ENCODE assay signal across 15 cellular contexts in genomic region chr13:40410315-40410714, GRCh38.
A peak's percentile ranks its signal among the peaks of the same experiment; 100 is the strongest.
DNase-seq lines count a peak whose midpoint lies in the region; ATAC-seq, FAIRE-seq and TF ChIP-seq lines count a peak whose summit lies in the region.
"Had no signal": no experiment of that assay in that cellular context is flagged by ENCODE, and none has a peak within 500 bp of the region (broad histone marks: within the 10 kb centered on the region; RNA-seq: fewer than 3 reads in every experiment).

No MANE protein-coding gene starts in this region.

- peaks cover 0 to 5% of the 10 kb centered on the region in 2 experiments; a peak in 2 of 5 replicates for H3K27me3 ChIP-seq in HepG2 (ENCODE audit: control insufficient read depth in 1 of 2, insufficient read depth in 2 of 2, low read length in 2 of 2)
- H3K27me3 ChIP-seq in right lobe of liver: no peaks in the 10 kb centered on the region
- H3K27me3 ChIP-seq in gastroesophageal sphincter: no peaks in the 10 kb centered on the region
- H3K27me3 ChIP-seq in gastrocnemius medialis: no peaks in the 10 kb centered on the region
- H3K27me3 ChIP-seq in naive thymus-derived CD4-positive, alpha-beta T cell (ENCODE audit: control insufficient read depth in 2 of 2, insufficient read depth in 2 of 2, low read length in 2 of 2): no peaks in the 10 kb centered on the region

- H3K9ac ChIP-seq in HepG2 (ENCODE audit: insufficient read depth, low read depth, low read length): no peak overlapping the region

- in situ Hi-C loops in HepG2 (cut with HindIII; ENCODE audit: extremely low pct_ligation_motif_present, low pct_unique_long_range_greater_than_20kb) (no loop called here), gastrocnemius medialis (cut with MboI; ENCODE audit: low sequenced_read_pairs in 4 of 4) (no loop called here)

- POLR2A ChIA-PET in HepG2 (lab: Yijun Ruan, JAX): no interaction called here
- POLR2A ChIA-PET in naive thymus-derived CD4-positive, alpha-beta T cell (lab: Charles Lee): no interaction called here

- H3K36me3 ChIP-seq in HepG2 (replicated peaks in 1 of 2; ENCODE audit: control insufficient read depth in 1 of 2, insufficient read depth in 2 of 2, low read length in 2 of 2) (no peaks in the 10 kb centered on the region), right lobe of liver (no peaks in the 10 kb centered on the region), gastroesophageal sphincter (no peaks in the 10 kb centered on the region), gastrocnemius medialis (no peaks in the 10 kb centered on the region)
- H3K36me3 ChIP-seq in naive thymus-derived CD4-positive, alpha-beta T cell (ENCODE audit: control insufficient read depth in 2 of 3, insufficient read depth in 3 of 3, low read length in 3 of 3): no peaks in the 10 kb centered on the region

- no peak overlapping the region for H3K27ac ChIP-seq in HepG2 (ENCODE audit: extremely low read length, insufficient read depth, low read length)
- no peak overlapping the region for H3K27ac ChIP-seq in right lobe of liver
- H3K27ac ChIP-seq in gastroesophageal sphincter: peak overlapping the region in 3 of 4 donors; percentile 49 to 66 (median 62)
- H3K27ac ChIP-seq in gastrocnemius medialis: peak overlapping the region in 3 of 4 donors; percentile 44 to 72 (median 67)
- no peak overlapping the region for H3K27ac ChIP-seq in naive thymus-derived CD4-positive, alpha-beta T cell (ENCODE audit: low read depth, low read length)
- H3K27ac ChIP-seq: C4-2B had no signal

- H3K27ac Mint-ChIP-seq in chondrocyte (ENCODE audit: unreplicated experiment): no peak overlapping the region
- peak overlapping the region in 1 of 9 donors; percentile 55 for H3K27ac Mint-ChIP-seq in naive thymus-derived CD4-positive, alpha-beta T cell

- H3K9me3 Mint-ChIP-seq in chondrocyte (ENCODE audit: low read depth): peaks cover 3% of the 10 kb centered on the region
- peaks cover 0 to 14% (median 4%) of the 10 kb centered on the region in 11 donors for H3K9me3 Mint-ChIP-seq in naive thymus-derived CD4-positive, alpha-beta T cell

- H3K4me1 ChIP-seq in HepG2 (ENCODE audit: insufficient read depth, low read length) (peaks cover 37% of the 10 kb centered on the region), right lobe of liver (no peaks in the 10 kb centered on the region), gastroesophageal sphincter (peaks cover 3 to 12% (median 6%) of the 10 kb centered on the region in 3 donors), gastrocnemius medialis (peaks cover 21 to 41% of the 10 kb centered on the region in 2 donors)
- H3K4me1 ChIP-seq in naive thymus-derived CD4-positive, alpha-beta T cell (ENCODE audit: control insufficient read depth in 2 of 2, insufficient read depth in 2 of 2, low read length in 2 of 2): no peaks in the 10 kb centered on the region

- TF ChIP-seq POLR2A in HepG2 (IDR thresholded peaks at IDR 0.05; ENCODE audit: insufficient read depth in 1 of 2, low read depth in 2 of 2, low read length in 2 of 2): no peak
- TF ChIP-seq POLR2A in right lobe of liver (IDR thresholded peaks at IDR 0.05): no peak
- no peak for TF ChIP-seq POLR2A in gastroesophageal sphincter (IDR thresholded peaks at IDR 0.05)
- no peak for TF ChIP-seq POLR2A in gastrocnemius medialis (IDR thresholded peaks at IDR 0.05)

- H3K4me2 ChIP-seq in HepG2 (ENCODE audit: low read depth, low read length): 0 out of 2 replicates have a peak overlapping the region, but pooled peaks have one; percentile 13

- H3K4me3 ChIP-seq in HepG2 (replicated peaks in 1 of 3; ENCODE audit: insufficient read depth in 1 of 3, low read depth in 2 of 3, low read length in 3 of 3) (no peak overlapping the region), right lobe of liver (no peak overlapping the region), gastroesophageal sphincter (no peak overlapping the region), gastrocnemius medialis (no peak overlapping the region)
- no peak overlapping the region for H3K4me3 ChIP-seq in naive thymus-derived CD4-positive, alpha-beta T cell (ENCODE audit: low read length)

- no peak for TF ChIP-seq EP300 in HepG2 (IDR thresholded peaks at IDR 0.05; ENCODE audit: low read depth in 2 of 2, low read length in 2 of 2)
- no peak for TF ChIP-seq EP300 in HepG2 (CRISPR knock-in tag; IDR thresholded peaks at IDR 0.05; ENCODE audit: borderline replicate concordance)
- TF ChIP-seq EP300 in gastroesophageal sphincter (IDR thresholded peaks at IDR 0.05): no peak

- 93% methylated on average over 1 of the region's 1 CpG for WGBS in HepG2 (ENCODE audit: low lambda C conversion rate)
- 100% methylated on average over 1 of the region's 1 CpG for WGBS in right lobe of liver (ENCODE audit: insufficient coverage, low coverage, low lambda C conversion rate, missing lambda C conversion rate)
- 100% methylated on average over 1 of the region's 1 CpG for WGBS in gastroesophageal sphincter (ENCODE audit: low coverage in 1 of 2), 2 donors

- no peaks in the 10 kb centered on the region for H3K79me2 ChIP-seq in HepG2 (ENCODE audit: insufficient read depth, low read length)

- H2AFZ ChIP-seq in HepG2 (ENCODE audit: low read length): no peak overlapping the region

- H4K20me1 ChIP-seq in HepG2 (ENCODE audit: insufficient read depth, low read length): no peaks in the 10 kb centered on the region

- no peak overlapping the region for H3K4me3 Mint-ChIP-seq in chondrocyte (ENCODE audit: unreplicated experiment)
- no peak overlapping the region for H3K4me3 Mint-ChIP-seq in naive thymus-derived CD4-positive, alpha-beta T cell

- no peak for DNase-seq in HepG2 (ENCODE audit: low spot score)
- no peak for DNase-seq in right lobe of liver
- no peak for DNase-seq in gastrocnemius medialis
- no peak for DNase-seq in activated effector memory CD4-positive, alpha-beta T cell treated with Interleukin-2 at 50 U/mL for 16 hours
- no peak for DNase-seq in activated CD4-positive, alpha-beta T cell treated with anti-CD3 and anti-CD28 coated beads, Interleukin-2, amount 50 U/mL, for 4 hours
- no peak for DNase-seq in chondrocyte (ENCODE audit: low spot score)
- no peak for DNase-seq in naive thymus-derived CD4-positive, alpha-beta T cell
- DNase-seq: DMS153, NCI-H1417 treated with DMSO at 0.1 percent for 48 hours, NCI-H2029, NCI-H2227 treated with DMSO at 0.1 percent for 48 hours, NCI-H526 had no signal

- H3K27me3 Mint-ChIP-seq in chondrocyte (ENCODE audit: low read depth): no peaks in the 10 kb centered on the region
- no peaks in the 10 kb centered on the region for H3K27me3 Mint-ChIP-seq in naive thymus-derived CD4-positive, alpha-beta T cell

- BruUV-seq in HepG2 (replicated peaks; lab: Mats Ljungman, UMichigan): no TSS peak

- peaks cover 15% of the 10 kb centered on the region for H3K4me1 Mint-ChIP-seq in chondrocyte (ENCODE audit: low read depth)
- peaks cover 0 to 19% (median 11%) of the 10 kb centered on the region in 7 donors for H3K4me1 Mint-ChIP-seq in naive thymus-derived CD4-positive, alpha-beta T cell

- intact Hi-C loops in HepG2 (cut with micrococcal nuclease; ENCODE audit: unreplicated experiment) (no loop called here), right lobe of liver (cut with DNase I) (no loop called here), gastrocnemius medialis (cut with DNase I; ENCODE audit: low total_unique reads) (loop anchor here (2.0 kb wide), 1 partner anchor 28 kb away; no protein-coding TSS in a partner anchor)
- intact Hi-C loops in naive thymus-derived CD4-positive, alpha-beta T cell (cut with micrococcal nuclease): no loop called here

- no peak for FAIRE-seq in HepG2 (lab: Jason Lieb, UNC)
- FAIRE-seq: H1 had no signal

- H3K9me3 ChIP-seq in HepG2 (ENCODE audit: low read length) (no peaks in the 10 kb centered on the region), right lobe of liver (no peaks in the 10 kb centered on the region), gastroesophageal sphincter (no peaks in the 10 kb centered on the region), gastrocnemius medialis (no peaks in the 10 kb centered on the region)
- H3K9me3 ChIP-seq in naive thymus-derived CD4-positive, alpha-beta T cell (ENCODE audit: control insufficient read depth in 2 of 3, low read length in 3 of 3): no peaks in the 10 kb centered on the region

- H3K36me3 Mint-ChIP-seq in chondrocyte (ENCODE audit: low read depth): peaks cover 2% of the 10 kb centered on the region
- H3K36me3 Mint-ChIP-seq in naive thymus-derived CD4-positive, alpha-beta T cell: peaks cover 4 to 7% (median 4%) of the 10 kb centered on the region in 5 donors

- ATAC-seq in HepG2 (no peak), right lobe of liver (no peak), gastroesophageal sphincter (peak; percentile 24), gastrocnemius medialis (no peak)
- ATAC-seq in naive thymus-derived CD4-positive, alpha-beta T cell: no peak

- CTCF ChIA-PET in HepG2 (lab: Yijun Ruan, JAX; ENCODE audit: low intra/inter-chr PET ratio, low total read pairs): no interaction called here
- CTCF ChIA-PET in naive thymus-derived CD4-positive, alpha-beta T cell (lab: Charles Lee): no interaction called here

- TF ChIP-seq CTCF in HepG2 (CRISPR knock-in tag; IDR thresholded peaks at IDR 0.05): no peak
- no peak for TF ChIP-seq CTCF in right lobe of liver (IDR thresholded peaks at IDR 0.05)
- no peak for TF ChIP-seq CTCF in gastroesophageal sphincter (IDR thresholded peaks at IDR 0.05)
- TF ChIP-seq CTCF in gastrocnemius medialis (IDR thresholded peaks at IDR 0.05 in 4 of 5, conservative IDR thresholded peaks at IDR 0.05 in 1 of 5): no peak
- TF ChIP-seq CTCF in chondrocyte (IDR thresholded peaks at IDR 0.05): no peak

- TF ChIP-seq RAD21 in HepG2 (CRISPR knock-in tag; IDR thresholded peaks at IDR 0.05): no peak

TF ChIP-seq in HepG2, 621 proteins besides CTCF, POLR2A, EP300 and RAD21 (continues in another document):
- no peak for TF ChIP-seq SMAD3 (CRISPR knock-in tag; IDR thresholded peaks at IDR 0.05)
- TF ChIP-seq ZBTB37 (CRISPR knock-in tag; IDR thresholded peaks at IDR 0.05): no peak
- TF ChIP-seq AHR (CRISPR knock-in tag; IDR thresholded peaks at IDR 0.05): no peak

Comparison
In these comparisons a context has a peak if more than half of its experiments do, and no peak if none do; other contexts are left out.
1. H3K27ac ChIP-seq: peak in gastroesophageal sphincter (3 of 4) and gastrocnemius medialis (3 of 4); none in HepG2 (single experiment), right lobe of liver (0 of 3) and naive thymus-derived CD4-positive, alpha-beta T cell (single experiment).